11 cellular contexts compared by ENCODE assay signal in the genomic region with DNA sequence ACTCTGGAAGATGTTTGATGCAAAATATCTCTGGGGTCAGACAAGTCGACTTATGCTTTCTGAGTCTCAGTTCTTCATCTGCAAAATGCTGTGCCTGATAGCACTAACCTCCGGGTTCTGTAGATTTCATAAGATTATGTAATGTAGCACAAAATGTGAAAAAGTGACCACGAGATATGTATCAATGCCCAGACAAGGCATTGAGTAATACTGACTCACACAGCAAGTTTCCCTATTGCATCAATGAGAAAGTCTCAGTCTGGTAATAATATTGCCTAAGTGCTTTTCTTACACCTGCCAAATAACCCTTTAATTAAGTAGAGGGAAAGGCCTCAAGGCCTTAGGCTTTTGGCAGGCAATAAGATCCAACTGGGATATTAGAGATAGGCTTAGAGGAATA. TPM values are rescaled to one million over a fixed set of nuclear protein-coding genes. Genes with fewer than 3 reads are reported as not detected.
DNase-seq lines count a peak whose midpoint lies in the region; TF ChIP-seq lines count a peak whose summit lies in the region.
"Had no signal": no experiment of that assay in that cellular context is flagged by ENCODE, and none has a peak within 500 bp of the region (broad histone marks: within the 10 kb centered on the region; RNA-seq: fewer than 3 reads in every experiment).

No MANE protein-coding gene starts in this region.

- no peaks in the 10 kb centered on the region for H3K9me3 ChIP-seq in spleen

- intact Hi-C loops in spleen (cut with DNase I; ENCODE audit: low total_unique reads) = no loop called here

- H3K27ac ChIP-seq in spleen = peak overlapping the region in 5 of 8 donors; percentile 33 to 69 (median 52)

- DNase-seq in GM20000 (ENCODE audit: low spot score) (peak; percentile 12), OCI-M1 (lab: John Stamatoyannopoulos, UW) (peak; percentile 70), fibroblast of peridontal ligament (ENCODE audit: extremely low read depth) (peak; percentile 77), spleen (no peak), ecto neural progenitor cell (ENCODE audit: low spot score) (no peak), cerebellum (ENCODE audit: low spot score) (no peak)
- no peak for DNase-seq in activated naive CD4-positive, alpha-beta T cell treated with anti-CD3 and anti-CD28 coated beads, Interleukin-2, amount 50 U/mL, for 16 hours
- DNase-seq: activated T-cell treated with anti-CD3 and anti-CD28 coated beads, Interleukin-2, amount 50 U/mL, for 24 hours; cortex of kidney; naive thymus-derived CD8-positive, alpha-beta T cell; stimulated activated CD4-positive, alpha-beta T cell treated with anti-CD3 and anti-CD28 coated beads, Interleukin-4, amount 100 ng/mL, for 1 hour had no signal

- WGBS in spleen, 5 donors = 24 to 74% (median 36%) methylated on average over 3 of the region's 3 CpGs

- H3K36me3 ChIP-seq in spleen = no peaks in the 10 kb centered on the region

- H3K27me3 ChIP-seq in spleen (replicated peaks in 1 of 7) = peaks cover 0 to 17% (median 0%) of the 10 kb centered on the region in 7 donors

- H3K4me3 ChIP-seq in spleen = no peak overlapping the region

- no peak for TF ChIP-seq POLR2A in spleen (IDR thresholded peaks at IDR 0.05)

- TF ChIP-seq CTCF in GM20000 (IDR thresholded peaks at IDR 0.05; ENCODE audit: extremely low read depth, missing control alignments) = no peak
- TF ChIP-seq CTCF in spleen (IDR thresholded peaks at IDR 0.05 in 8 of 11, conservative IDR thresholded peaks at IDR 0.05 in 3 of 11) = no peak

- H3K4me1 ChIP-seq in spleen = peaks cover 0 to 23% (median 0%) of the 10 kb centered on the region in 6 donors

RNA-seq across cellular contexts. Expression of gene MMP2, which starts 41.4 kb away (rescaled TPM):
- total RNA-seq in spleen (100 to 1,000 TPM in 4 of 7 donors, 10 to 100 TPM in 3; 38.3 to 162 (median 102) TPM), cerebellum (25.4 TPM)
- 10 to 100 TPM in 2 of 3 donors, 1 to 10 TPM in 1; 5.0 to 19.1 (median 10.5) TPM for polyA plus RNA-seq in spleen
- polyA plus RNA-seq: naive thymus-derived CD8-positive, alpha-beta T cell had no signal

Comparison
In these comparisons a context has a peak if more than half of its experiments do, and no peak if none do; other contexts are left out.
1. DNase-seq: peak in GM20000 (single experiment), OCI-M1 (single experiment) and fibroblast of peridontal ligament (single experiment); none in spleen (single experiment), ecto neural progenitor cell (single experiment), activated naive CD4-positive, alpha-beta T cell treated with anti-CD3 and anti-CD28 coated beads, Interleukin-2, amount 50 U/mL, for 16 hours (single experiment) and cerebellum (single experiment).